11 cellular contexts compared by ENCODE assay signal in genomic region chr12:52856077-52856476, GRCh38. TPM values are rescaled to one million over a fixed set of nuclear protein-coding genes. Genes with fewer than 3 reads are reported as not detected.
"Had no signal": no experiment of that assay in that cellular context is flagged by ENCODE, and none has a peak within 500 bp of the region (broad histone marks: within the 10 kb centered on the region; RNA-seq: fewer than 3 reads in every experiment).

No MANE protein-coding gene starts in this region.

RNA-seq across cellular contexts. Expression of gene KRT78, which starts 7.3 kb away (rescaled TPM):
- total RNA-seq: subcutaneous adipose tissue, temporal lobe, thoracic aorta, transverse colon, upper lobe of right lung, ureter, urinary bladder, uterus had no signal
- polyA plus RNA-seq: urinary bladder had no signal

RNA-seq across cellular contexts. Expression of gene KRT79, which starts 22.0 kb away (rescaled TPM):
- total RNA-seq: stomach, temporal lobe, thoracic aorta, thyroid gland, transverse colon, ureter, urinary bladder, uterus had no signal
- polyA plus RNA-seq: urinary bladder had no signal

RNA-seq across cellular contexts. Expression of gene KRT4, which starts 42.2 kb away (rescaled TPM):
- total RNA-seq: subcutaneous adipose tissue, temporal lobe, thoracic aorta, tibial nerve, transverse colon, uterus had no signal
- polyA plus RNA-seq: urinary bladder had no signal
